ENCODE assay signal across 17 cellular contexts in the genomic region with DNA sequence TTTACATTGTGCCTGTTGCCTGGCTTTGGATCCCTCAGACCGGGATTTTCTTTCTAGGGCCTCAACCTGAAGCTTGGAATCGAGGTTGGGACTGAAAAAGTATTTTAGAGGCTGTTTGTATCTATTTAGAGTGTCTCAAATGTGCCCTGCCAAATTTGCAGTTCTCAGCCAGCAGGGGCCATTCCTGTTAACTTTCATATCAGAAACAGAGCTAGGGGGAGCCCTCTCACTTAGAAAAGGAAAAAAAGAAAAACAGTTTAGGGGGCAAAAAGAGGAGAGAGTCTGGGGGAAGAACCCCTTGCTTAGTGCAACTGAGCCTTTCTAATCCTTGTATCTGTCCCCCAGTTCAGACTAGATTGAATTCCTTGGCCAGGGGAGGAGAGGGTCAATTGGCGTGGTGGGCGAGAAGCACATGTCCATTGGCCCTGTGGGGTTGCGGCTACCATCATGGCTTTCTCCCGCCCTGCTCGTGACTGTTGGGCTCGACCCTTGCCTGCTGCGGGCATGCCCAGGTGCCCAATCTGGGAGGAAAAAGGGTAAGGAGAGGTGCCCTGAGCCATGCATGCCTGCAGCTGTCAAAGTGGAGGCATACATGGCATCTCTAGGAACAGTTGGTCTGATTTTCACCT.
DNase-seq lines count a peak whose midpoint lies in the region; ATAC-seq, FAIRE-seq and TF ChIP-seq lines count a peak whose summit lies in the region.
"Had no signal": no experiment of that assay in that cellular context is flagged by ENCODE, and none has a peak within 500 bp of the region (broad histone marks: within the 10 kb centered on the region; RNA-seq: fewer than 3 reads in every experiment).

No MANE protein-coding gene starts in this region.

- no peaks in the 10 kb centered on the region for H3K27me3 ChIP-seq in K562 (ENCODE audit: control insufficient read depth in 2 of 2, insufficient read depth in 2 of 2, low read length in 2 of 2)
- H3K27me3 ChIP-seq: dorsolateral prefrontal cortex, ovary, suprapubic skin had no signal

- peak; percentile 32 for DNase-seq in DMS 273 (lab: John Stamatoyannopoulos, UW; ENCODE audit: unreplicated experiment)
- no peak for DNase-seq in DMS 273 treated with DMSO at 0.1 percent for 48 hours (lab: John Stamatoyannopoulos, UW)
- DNase-seq in Kasumi-1 (lab: John Stamatoyannopoulos, UW), result peak; percentile 25 to 36
- peak in 2 of 4 experiments; percentile 6 for DNase-seq in K562 (ENCODE audit: extremely low read depth in 1 of 4, low spot score in 3 of 4)
- DNase-seq in osteocyte (ENCODE audit: extremely low spot score, unreplicated experiment), result no peak
- DNase-seq in KBM-7, result no peak
- no peak for DNase-seq in NCI-H2029 (lab: John Stamatoyannopoulos, UW)
- no peak for DNase-seq in GM03348 (ENCODE audit: low spot score)
- DNase-seq: activated CD4-positive, alpha-beta T cell treated with anti-CD3 and anti-CD28 coated beads, Interleukin-2, amount 50 U/mL, for 48 hours; anterior cingulate cortex; DMS153; dorsolateral prefrontal cortex; foreskin melanocyte; ovary had no signal

- peak in 1 of 2 experiments; percentile 28; a peak in 1 of 4 replicates for TF ChIP-seq RAD21 in K562 (CRISPR knock-in tag; conservative IDR thresholded peaks at IDR 0.05 in 1 of 2, IDR thresholded peaks at IDR 0.05 in 1 of 2)

- TF ChIP-seq CTCF in K562 (IDR thresholded peaks at IDR 0.05 in 2 of 3, conservative IDR thresholded peaks at IDR 0.05 in 1 of 3; ENCODE audit: insufficient read depth in 2 of 3, low read depth in 1 of 3, low read length in 3 of 3) (peak; percentile 39 to 87 (median 62)), osteocyte (IDR thresholded peaks at IDR 0.05) (peak; percentile 13)

- no peaks in the 10 kb centered on the region for H3K9me3 Mint-ChIP-seq in osteocyte (ENCODE audit: unreplicated experiment)

- POLR2A ChIA-PET in K562 (lab: Yijun Ruan, JAX), result interaction anchor here (1.1 kb wide), 1 partner anchor 11 kb away, joined by 5 read pairs; no protein-coding TSS in a partner anchor

- CTCF ChIA-PET in K562 (lab: Yijun Ruan, JAX; ENCODE audit: low intra/inter-chr PET ratio), result no interaction called here

- no peaks in the 10 kb centered on the region for H3K36me3 ChIP-seq in K562 (ENCODE audit: control insufficient read depth, insufficient read depth, low read length)
- H3K36me3 ChIP-seq: ovary, suprapubic skin had no signal

- in situ Hi-C loops in K562 (cut with MboI), result no loop called here
- in situ Hi-C loops in KBM-7 (cut with MboI; ENCODE audit: low pct_unique_long_range_greater_than_20kb, low sequenced_read_pairs), result no loop called here

- H3K27me3 Mint-ChIP-seq in osteocyte (ENCODE audit: unreplicated experiment), result no peaks in the 10 kb centered on the region

- no peaks in the 10 kb centered on the region for H3K79me2 ChIP-seq in K562 (ENCODE audit: control insufficient read depth, insufficient read depth, low read length)

- H2AFZ ChIP-seq in K562 (ENCODE audit: low read depth, low read length), result peak overlapping the region; percentile 63; the same call in 1 of the 2 replicates

- H3K36me3 Mint-ChIP-seq in osteocyte (ENCODE audit: unreplicated experiment), result no peaks in the 10 kb centered on the region

- peak; percentile 23 for FAIRE-seq in K562 (lab: Jason Lieb, UNC)
- FAIRE-seq: A204.1, islet of Langerhans had no signal

- no TSS peak for BruUV-seq in K562 (replicated peaks; lab: Mats Ljungman, UMichigan)

- H3K4me1 ChIP-seq in K562 (replicated peaks in 1 of 2; ENCODE audit: control insufficient read depth in 2 of 2, insufficient read depth in 2 of 2, low read length in 2 of 2), result no peaks in the 10 kb centered on the region
- H3K4me1 ChIP-seq: suprapubic skin had no signal

- H3K4me1 Mint-ChIP-seq in osteocyte (ENCODE audit: unreplicated experiment), result no peaks in the 10 kb centered on the region

- no peak overlapping the region for H3K9ac ChIP-seq in K562 (ENCODE audit: insufficient read depth in 1 of 2, low read depth in 2 of 2, low read length in 2 of 2)

- no peak overlapping the region for H3K4me3 ChIP-seq in K562
- H3K4me3 ChIP-seq: dorsolateral prefrontal cortex, ovary, suprapubic skin had no signal

- TF ChIP-seq EP300 in K562 (IDR thresholded peaks at IDR 0.05; ENCODE audit: low read length), result no peak

- 27% methylated on average over 5 of the region's 9 CpGs for WGBS in K562 (ENCODE audit: insufficient coverage, low coverage, missing lambda C conversion rate)

- no peak overlapping the region for H3K27ac ChIP-seq in K562 (ENCODE audit: extremely low read depth, low read depth, low read length)
- H3K27ac ChIP-seq: dorsolateral prefrontal cortex, ovary, suprapubic skin had no signal

- H3K9me1 ChIP-seq in K562 (ENCODE audit: control insufficient read depth, insufficient read depth, low read length), result no peaks in the 10 kb centered on the region

- no peak for TF ChIP-seq POLR2A in K562 (conservative IDR thresholded peaks at IDR 0.05)

- intact Hi-C loops in K562 (cut with micrococcal nuclease), result loop anchor here (5.0 kb wide), 1 partner anchor 238 kb away; no protein-coding TSS in a partner anchor

- H4K20me1 ChIP-seq in K562 (replicated peaks; ENCODE audit: control insufficient read depth, insufficient read depth, low read length), result no peaks in the 10 kb centered on the region

- H3K4me2 ChIP-seq in K562 (ENCODE audit: insufficient read depth, low read length), result no peak overlapping the region

- H3K9me3 ChIP-seq in K562 (replicated peaks; ENCODE audit: control insufficient read depth, insufficient read depth, low read depth, low read length), result no peaks in the 10 kb centered on the region
- H3K9me3 ChIP-seq: ovary, suprapubic skin had no signal

- H3K27ac Mint-ChIP-seq in osteocyte (ENCODE audit: unreplicated experiment), result no peak overlapping the region

- peak; percentile 69; the same call in 2 of the 3 replicates for ATAC-seq in K562

- no peak overlapping the region for H3K4me3 Mint-ChIP-seq in osteocyte (ENCODE audit: unreplicated experiment)

TF ChIP-seq in K562, 482 proteins besides CTCF, POLR2A, EP300 and RAD21:
- TF ChIP-seq E2F6 (IDR thresholded peaks at IDR 0.05; ENCODE audit: borderline replicate concordance in 1 of 2, extremely low read depth in 1 of 2, insufficient read depth in 1 of 2, insufficient read length in 1 of 2, low read depth in 1 of 2, low read length in 1 of 2, poor library complexity in 1 of 2, severe bottlenecking in 1 of 2) (peak in 1 of 2 experiments; percentile 42), ZNF75A (CRISPR knock-in tag; IDR thresholded peaks at IDR 0.05) (no peak), CBFA2T3 (IDR thresholded peaks at IDR 0.05) (no peak), ARID3A (IDR thresholded peaks at IDR 0.05; ENCODE audit: borderline replicate concordance, low read depth, low read length) (no peak), PHTF2 (CRISPR knock-in tag; IDR thresholded peaks at IDR 0.05) (no peak)

Comparison
In these comparisons a context has a peak if more than half of its experiments do, and no peak if none do; other contexts are left out.
1. DNase-seq: peak in DMS 273 (single experiment) and Kasumi-1 (2 of 2); none in DMS 273 treated with DMSO at 0.1 percent for 48 hours (single experiment), osteocyte (single experiment), KBM-7 (single experiment), NCI-H2029 (single experiment) and GM03348 (single experiment).